In genomic region chrX:127908369-127908768, GRCh38 we compare ENCODE assay signal across 3 cellular contexts.
A peak's percentile ranks its signal among the peaks of the same experiment; 100 is the strongest.
TF ChIP-seq lines count a peak whose summit lies in the region.

No MANE protein-coding gene starts in this region.

TF ChIP-seq in HEK293, 187 proteins besides CTCF, POLR2A, EP300 and RAD21:
- TF ChIP-seq HIC1 (tag by site-specific recombination; IDR thresholded peaks at IDR 0.05) (0 out of 2 replicates have a peak, but pooled peaks have one; percentile 46), ZBTB20 (tag by site-specific recombination; IDR thresholded peaks at IDR 0.05) (no peak), TRIM28 (IDR thresholded peaks at IDR 0.05; ENCODE audit: borderline replicate concordance, low read length) (peak; percentile 36; the same call in 1 of the 2 replicates), TCF7L2 (IDR thresholded peaks at IDR 0.05; ENCODE audit: borderline replicate concordance, low read depth, low read length) (peak; percentile 81; the same call in 1 of the 2 replicates)

TF ChIP-seq in H1, 55 proteins besides CTCF, POLR2A, EP300 and RAD21 (continued from another document):
- TF ChIP-seq SIX5 (IDR thresholded peaks at IDR 0.05; ENCODE audit: low read depth, low read length) (no peak), KDM1A (IDR thresholded peaks at IDR 0.05; ENCODE audit: borderline replicate concordance, low read length) (no peak)

TF ChIP-seq in neural cell, 6 proteins besides CTCF, POLR2A, EP300 and RAD21:
- TF ChIP-seq TAF1 (IDR thresholded peaks at IDR 0.05; ENCODE audit: low read depth) (no peak), POLR2AphosphoS5 (IDR thresholded peaks at IDR 0.05) (peak; percentile 92)
